15 cellular contexts compared by ENCODE assay signal in genomic region chr14:60506010-60506409, GRCh38. TPM values are rescaled to one million over a fixed set of nuclear protein-coding genes. Genes with fewer than 3 reads are reported as not detected.
DNase-seq lines count a peak whose midpoint lies in the region; ATAC-seq, FAIRE-seq and TF ChIP-seq lines count a peak whose summit lies in the region.
"Had no signal": no experiment of that assay in that cellular context is flagged by ENCODE, and none has a peak within 500 bp of the region (broad histone marks: within the 10 kb centered on the region; RNA-seq: fewer than 3 reads in every experiment).

No MANE protein-coding gene starts in this region.

- H3K4me1 ChIP-seq in iPS-20b (ENCODE audit: insufficient read depth, low read length) (peaks cover 28% of the 10 kb centered on the region), pancreas (no peaks in the 10 kb centered on the region)
- H3K4me1 ChIP-seq: HAP-1 had no signal

- DNase-seq in activated CD4-positive, alpha-beta T cell treated with anti-CD3 and anti-CD28 coated beads, Interleukin-2, amount 10 ng/mL, durations not matched to agents 24 days and 14 days, result peak; percentile 47
- no peak for DNase-seq in activated CD4-positive, alpha-beta T cell treated with anti-CD3 and anti-CD28 coated beads, Interleukin-2, amount 50 U/mL, for 48 hours
- no peak for DNase-seq in SK-N-MC (ENCODE audit: low read depth, low spot score)
- DNase-seq in pancreas, result no peak
- DNase-seq in nucleus accumbens (lab: John Stamatoyannopoulos, UW), result no peak
- no peak for DNase-seq in GOT3 (lab: John Stamatoyannopoulos, UW)
- DNase-seq: CD4-positive, CD25-positive, alpha-beta regulatory T cell; DMS53; GF-D8; IMR-90 had no signal

- no peak overlapping the region for H3K9ac ChIP-seq in SK-N-MC (ENCODE audit: insufficient read length)
- no peak overlapping the region for H3K9ac ChIP-seq in iPS-20b (ENCODE audit: low read depth, low read length)

- no peaks in the 10 kb centered on the region for H3K36me3 ChIP-seq in SK-N-MC (ENCODE audit: insufficient read depth, low read length)
- no peaks in the 10 kb centered on the region for H3K36me3 ChIP-seq in iPS-20b (ENCODE audit: insufficient read depth, low read depth, low read length)
- no peaks in the 10 kb centered on the region for H3K36me3 ChIP-seq in pancreas
- H3K36me3 ChIP-seq: HAP-1 had no signal

- H3K27ac ChIP-seq in SK-N-MC (no peak overlapping the region), iPS-20b (ENCODE audit: low read length) (no peak overlapping the region), pancreas (no peak overlapping the region)
- H3K27ac ChIP-seq: 22Rv1 had no signal

- intact Hi-C loops in activated CD4-positive, alpha-beta T cell treated with anti-CD3 and anti-CD28 coated beads, Interleukin-2, amount 10 ng/mL, durations not matched to agents 24 days and 14 days (cut with micrococcal nuclease), result loop anchor here (10.0 kb wide), 1 partner anchor 151 kb away; no protein-coding TSS in a partner anchor
- intact Hi-C loops in pancreas (cut with DNase I), result no loop called here

- TF ChIP-seq CTCF in pancreas (IDR thresholded peaks at IDR 0.05), result no peak

- H3K27me3 ChIP-seq in iPS-20b (ENCODE audit: insufficient read depth, low read length) (peaks cover 100% of the 10 kb centered on the region), pancreas (peaks cover 4 to 59% (median 25%) of the 10 kb centered on the region in 4 donors)

- 6 to 8% methylated on average over 7 of the region's 7 CpGs for WGBS in pancreas, 2 donors

- H3K4me3 ChIP-seq in SK-N-MC (peak overlapping the region; percentile 38), iPS-20b (ENCODE audit: low read length) (peak overlapping the region; percentile 29; the same call in 1 of the 2 replicates), pancreas (no peak overlapping the region)
- H3K4me3 ChIP-seq: HAP-1 had no signal

- peaks cover 80% of the 10 kb centered on the region for H3K27me3 Mint-ChIP-seq in activated CD4-positive, alpha-beta T cell treated with anti-CD3 and anti-CD28 coated beads, Interleukin-2, amount 10 ng/mL, durations not matched to agents 24 days and 14 days

- no peak overlapping the region for H3K4me3 Mint-ChIP-seq in activated CD4-positive, alpha-beta T cell treated with anti-CD3 and anti-CD28 coated beads, Interleukin-2, amount 10 ng/mL, durations not matched to agents 24 days and 14 days

- ATAC-seq in HG03354 (IDR thresholded peaks at IDR 0.05; ENCODE audit: poor library complexity, severe bottlenecking, unreplicated experiment) (no peak), pancreas (no peak)

- no peak for FAIRE-seq in pancreas (lab: Jason Lieb, UNC)

- peaks cover 4% of the 10 kb centered on the region for H3K36me3 Mint-ChIP-seq in activated CD4-positive, alpha-beta T cell treated with anti-CD3 and anti-CD28 coated beads, Interleukin-2, amount 10 ng/mL, durations not matched to agents 24 days and 14 days (ENCODE audit: low read depth)
- H3K36me3 Mint-ChIP-seq: CD4-positive, CD25-positive, alpha-beta regulatory T cell had no signal

- peaks cover 6% of the 10 kb centered on the region for H3K9me3 Mint-ChIP-seq in activated CD4-positive, alpha-beta T cell treated with anti-CD3 and anti-CD28 coated beads, Interleukin-2, amount 10 ng/mL, durations not matched to agents 24 days and 14 days

- peaks cover 2% of the 10 kb centered on the region for H3K4me1 Mint-ChIP-seq in activated CD4-positive, alpha-beta T cell treated with anti-CD3 and anti-CD28 coated beads, Interleukin-2, amount 10 ng/mL, durations not matched to agents 24 days and 14 days

- no peaks in the 10 kb centered on the region for H3K9me3 ChIP-seq in SK-N-MC (ENCODE audit: low read depth, low read length)
- peaks cover 9% of the 10 kb centered on the region for H3K9me3 ChIP-seq in iPS-20b (ENCODE audit: insufficient read depth, low read depth, low read length)
- no peaks in the 10 kb centered on the region for H3K9me3 ChIP-seq in pancreas
- H3K9me3 ChIP-seq: HAP-1 had no signal

- no peak overlapping the region for H3K27ac Mint-ChIP-seq in activated CD4-positive, alpha-beta T cell treated with anti-CD3 and anti-CD28 coated beads, Interleukin-2, amount 10 ng/mL, durations not matched to agents 24 days and 14 days
- H3K27ac Mint-ChIP-seq: CD4-positive, CD25-positive, alpha-beta regulatory T cell had no signal

RNA-seq across cellular contexts. Expression of gene SIX6, which starts 2.9 kb away (rescaled TPM):
- total RNA-seq in activated CD4-positive, alpha-beta T cell treated with anti-CD3 and anti-CD28 coated beads, Interleukin-2, amount 10 ng/mL, durations not matched to agents 24 days and 14 days, result not detected in 2 replicates
- not detected for total RNA-seq in pancreas
- not detected for polyA plus RNA-seq in pancreas
- total RNA-seq: CD4-positive, CD25-positive, alpha-beta regulatory T cell; IMR-90 had no signal
- polyA plus RNA-seq: BJ; CD4-positive, CD25-positive, alpha-beta regulatory T cell; IMR-90 had no signal

RNA-seq across cellular contexts. Expression of gene C14orf39, which starts 20.1 kb away (rescaled TPM):
- total RNA-seq in activated CD4-positive, alpha-beta T cell treated with anti-CD3 and anti-CD28 coated beads, Interleukin-2, amount 10 ng/mL, durations not matched to agents 24 days and 14 days, result not detected in 2 replicates
- not detected for total RNA-seq in pancreas
- under 1 TPM in 1 of 2 donors, not detected in 1; 0.02 TPM for polyA plus RNA-seq in pancreas
- total RNA-seq: CD4-positive, CD25-positive, alpha-beta regulatory T cell had no signal
- polyA plus RNA-seq: BJ; CD4-positive, CD25-positive, alpha-beta regulatory T cell had no signal

Comparison
In these comparisons a context has a peak if more than half of its experiments do, and no peak if none do; other contexts are left out.
1. H3K4me3 ChIP-seq: peak in SK-N-MC (single experiment) and iPS-20b (single experiment); none in pancreas (0 of 4).